In the genomic region with DNA sequence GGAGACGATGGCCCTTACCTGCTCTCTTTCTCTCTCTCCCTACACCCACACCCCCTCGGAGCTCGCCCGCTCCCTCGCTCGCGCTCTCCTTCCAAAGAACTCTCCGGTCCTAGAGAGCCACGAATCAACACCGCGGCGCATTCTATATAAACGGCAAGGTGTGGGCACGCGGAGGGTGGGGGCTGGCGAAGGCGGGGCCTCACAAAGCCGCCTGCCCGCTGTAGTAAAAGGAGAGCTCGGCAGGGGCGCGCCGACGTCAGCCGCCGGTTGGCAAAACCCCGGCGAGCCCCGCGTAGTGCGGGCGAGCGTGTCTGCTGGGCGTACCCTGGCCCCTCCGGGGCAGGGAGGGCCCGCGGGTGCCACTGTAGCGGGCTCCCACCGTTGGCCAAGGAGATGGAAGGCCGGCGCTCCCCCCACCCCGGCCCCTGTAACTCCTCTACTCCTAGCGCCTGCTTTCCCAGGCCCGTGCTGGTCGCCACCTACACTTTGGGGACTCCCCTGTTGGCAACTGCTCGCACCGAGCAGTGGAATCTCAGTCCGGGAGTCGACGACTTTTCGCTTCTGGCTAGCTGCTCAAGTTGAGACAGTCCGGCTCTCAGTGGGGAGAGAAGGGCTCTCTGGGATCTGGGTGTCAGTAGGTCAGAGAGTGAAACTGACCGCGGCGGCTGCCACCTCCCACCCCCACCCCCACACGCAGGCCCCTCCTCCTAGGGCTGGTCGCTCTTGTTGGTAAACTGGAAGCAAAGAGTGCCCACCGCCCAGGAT, we compare ENCODE assay signal across 8 cellular contexts.
DNase-seq lines count a peak whose midpoint lies in the region; ATAC-seq and TF ChIP-seq lines count a peak whose summit lies in the region.

No MANE protein-coding gene starts in this region.

- H3K9me3 ChIP-seq in Peyer's patch (no peaks in the 10 kb centered on the region), esophagus muscularis mucosa (peaks cover 0 to 8% (median 0%) of the 10 kb centered on the region in 4 donors)

- TF ChIP-seq CTCF in Peyer's patch (IDR thresholded peaks at IDR 0.05) (no peak), esophagus muscularis mucosa (IDR thresholded peaks at IDR 0.05) (no peak)

- peak overlapping the region; percentile 17 to 61 (median 37) for H3K27ac ChIP-seq in Peyer's patch
- H3K27ac ChIP-seq in esophagus muscularis mucosa (replicated peaks in 1 of 4): peak overlapping the region in 3 of 4 donors; percentile 72 to 76 (median 72)

- no peaks in the 10 kb centered on the region for H3K27me3 ChIP-seq in Peyer's patch
- peaks cover 0 to 25% (median 12%) of the 10 kb centered on the region in 4 donors for H3K27me3 ChIP-seq in esophagus muscularis mucosa

- no peaks in the 10 kb centered on the region for H3K9me3 Mint-ChIP-seq in natural killer cell treated with Interleukin-12 subunit alpha and Interleukin-12 subunit beta and Interleukin-15 and Interleukin-18, amount 100 ng/mL, for 72 hours

- TF ChIP-seq POLR2A in Peyer's patch (IDR thresholded peaks at IDR 0.05) (no peak), esophagus muscularis mucosa (IDR thresholded peaks at IDR 0.05; ENCODE audit: low read depth) (peak; percentile 22)

- H3K4me1 ChIP-seq in Peyer's patch (no peaks in the 10 kb centered on the region), esophagus muscularis mucosa (peaks cover 0 to 21% (median 13%) of the 10 kb centered on the region in 4 donors)

- peak in 1 of 2 donors; percentile 41 for ATAC-seq in natural killer cell treated with Interleukin-12 subunit alpha and Interleukin-12 subunit beta and Interleukin-15 and Interleukin-18, amount 100 ng/mL, for 72 hours
- no peak for ATAC-seq in GM21381 (IDR thresholded peaks at IDR 0.05; ENCODE audit: unreplicated experiment)

- WGBS in esophagus muscularis mucosa: 34% methylated on average over 32 of the region's 58 CpGs

- H3K4me3 Mint-ChIP-seq in natural killer cell treated with Interleukin-12 subunit alpha and Interleukin-12 subunit beta and Interleukin-15 and Interleukin-18, amount 100 ng/mL, for 72 hours: peak overlapping the region; percentile 74

- H3K4me3 ChIP-seq in Peyer's patch (peak overlapping the region; percentile 22 to 50 (median 40)), esophagus muscularis mucosa (peak overlapping the region; percentile 55 to 65 (median 58))

- H3K27me3 Mint-ChIP-seq in natural killer cell treated with Interleukin-12 subunit alpha and Interleukin-12 subunit beta and Interleukin-15 and Interleukin-18, amount 100 ng/mL, for 72 hours: peaks cover 24 to 31% of the 10 kb centered on the region in 2 donors

- H3K27ac Mint-ChIP-seq in natural killer cell treated with Interleukin-12 subunit alpha and Interleukin-12 subunit beta and Interleukin-15 and Interleukin-18, amount 100 ng/mL, for 72 hours: no peak overlapping the region

- intact Hi-C loops in esophagus muscularis mucosa (cut with DNase I): no loop called here

- H3K36me3 Mint-ChIP-seq in natural killer cell treated with Interleukin-12 subunit alpha and Interleukin-12 subunit beta and Interleukin-15 and Interleukin-18, amount 100 ng/mL, for 72 hours: no peaks in the 10 kb centered on the region

- DNase-seq in NCI-H82 (lab: John Stamatoyannopoulos, UW): peak; percentile 59
- DNase-seq in NCI-H82 treated with DMSO at 0.1 percent for 48 hours (lab: John Stamatoyannopoulos, UW; ENCODE audit: unreplicated experiment): no peak
- peak in 1 of 3 donors; percentile 47 for DNase-seq in Peyer's patch
- DNase-seq in esophagus muscularis mucosa (ENCODE audit: extremely low spot score): no peak
- DNase-seq in natural killer cell treated with Interleukin-12 subunit alpha and Interleukin-12 subunit beta and Interleukin-15 and Interleukin-18, amount 100 ng/mL, for 72 hours (ENCODE audit: low spot score): no peak
- no peak for DNase-seq in COLO829 (ENCODE audit: low spot score)
- no peak for DNase-seq in stimulated activated CD4-positive, alpha-beta T cell treated with anti-CD3 and anti-CD28 coated beads, Interleukin-4, amount 100 ng/mL, for 1 hour

- H3K36me3 ChIP-seq in Peyer's patch (no peaks in the 10 kb centered on the region), esophagus muscularis mucosa (no peaks in the 10 kb centered on the region)

- no peak for TF ChIP-seq EP300 in esophagus muscularis mucosa (IDR thresholded peaks at IDR 0.05)

- peaks cover 4 to 9% of the 10 kb centered on the region in 2 donors for H3K4me1 Mint-ChIP-seq in natural killer cell treated with Interleukin-12 subunit alpha and Interleukin-12 subunit beta and Interleukin-15 and Interleukin-18, amount 100 ng/mL, for 72 hours (ENCODE audit: low read depth in 2 of 2)
